ENCODE assay signal across 1 cellular context in the genomic region with DNA sequence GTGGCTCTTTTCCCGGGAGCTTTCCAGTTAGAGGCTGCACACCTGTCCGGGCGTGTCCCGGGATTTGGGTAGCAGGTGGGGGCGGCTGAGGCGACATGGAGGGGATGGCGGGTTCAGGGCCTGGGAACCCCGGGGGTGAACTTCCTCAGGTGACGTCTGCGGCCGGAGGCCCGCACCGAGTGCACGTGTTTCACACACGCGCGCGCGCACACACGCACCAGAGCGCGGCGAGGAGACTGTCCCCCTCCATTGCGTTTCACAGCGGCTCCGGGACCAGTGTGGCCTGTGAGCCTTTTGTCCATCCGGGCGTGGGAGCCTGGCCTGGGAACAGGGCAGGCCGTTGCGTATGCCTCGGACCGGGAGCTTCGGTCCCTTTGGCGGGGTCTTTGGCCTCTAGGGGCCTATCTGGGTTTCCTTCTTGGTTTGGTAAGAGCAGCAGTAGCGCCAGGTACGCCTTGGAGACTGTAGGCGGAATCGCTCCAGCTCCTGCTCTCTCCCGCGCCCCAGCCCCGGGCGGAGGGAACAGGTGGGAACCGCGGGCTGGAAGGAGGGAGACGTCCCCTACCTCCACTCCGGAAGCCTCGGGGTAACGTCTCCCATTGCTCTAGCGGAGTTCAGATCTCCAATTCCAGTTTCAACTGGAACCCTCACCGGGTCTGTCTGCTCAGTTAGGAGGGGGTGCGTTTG.
TF ChIP-seq lines count a peak whose summit lies in the region.

No MANE protein-coding gene starts in this region.

TF ChIP-seq in WTC11, 78 proteins besides CTCF, POLR2A, EP300 and RAD21 (continued from another document):
- TF ChIP-seq, protein P1, sequence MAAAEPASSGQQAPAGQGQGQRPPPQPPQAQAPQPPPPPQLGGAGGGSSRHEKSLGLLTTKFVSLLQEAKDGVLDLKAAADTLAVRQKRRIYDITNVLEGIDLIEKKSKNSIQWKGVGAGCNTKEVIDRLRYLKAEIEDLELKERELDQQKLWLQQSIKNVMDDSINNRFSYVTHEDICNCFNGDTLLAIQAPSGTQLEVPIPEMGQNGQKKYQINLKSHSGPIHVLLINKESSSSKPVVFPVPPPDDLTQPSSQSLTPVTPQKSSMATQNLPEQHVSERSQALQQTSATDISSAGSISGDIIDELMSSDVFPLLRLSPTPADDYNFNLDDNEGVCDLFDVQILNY (CRISPR knock-in tag; IDR thresholded peaks at IDR 0.05) = 0 out of 2 replicates have a peak, but pooled peaks have one; percentile 44
